ENCODE assay signal across 16 cellular contexts in genomic region chr5:52692039-52692438, GRCh38.
DNase-seq lines count a peak whose midpoint lies in the region; TF ChIP-seq lines count a peak whose summit lies in the region.
"Had no signal": no experiment of that assay in that cellular context is flagged by ENCODE, and none has a peak within 500 bp of the region (broad histone marks: within the 10 kb centered on the region; RNA-seq: fewer than 3 reads in every experiment).

No MANE protein-coding gene starts in this region.

- peak overlapping the region; percentile 82 for H3K27ac ChIP-seq in parathyroid adenoma
- H3K27ac ChIP-seq: body of pancreas, foreskin keratinocyte, suprapubic skin had no signal

- H3K4me3 ChIP-seq in fibroblast of mammary gland (ENCODE audit: control insufficient read depth, low read depth, low read length): no peak overlapping the region
- no peak overlapping the region for H3K4me3 ChIP-seq in parathyroid adenoma (ENCODE audit: low read depth, low read length)
- H3K4me3 ChIP-seq: body of pancreas, suprapubic skin had no signal

- peaks cover 2% of the 10 kb centered on the region for H3K79me2 ChIP-seq in parathyroid adenoma

- DNase-seq in ELR (ENCODE audit: low read depth): peak; percentile 69
- DNase-seq in RKO (ENCODE audit: low spot score): peak; percentile 5
- DNase-seq in fibroblast of mammary gland (ENCODE audit: low read depth): peak; percentile 46
- DNase-seq in GM20000 (ENCODE audit: low spot score): no peak
- no peak for DNase-seq in NCI-H1694 treated with DMSO at 0.1 percent for 48 hours (lab: John Stamatoyannopoulos, UW)
- no peak for DNase-seq in NCI-H1417 (lab: John Stamatoyannopoulos, UW)
- DNase-seq in posterior vena cava (ENCODE audit: low spot score): no peak
- DNase-seq: activated CD4-positive, CD25-positive, alpha-beta regulatory T cell; activated gamma-delta T cell; body of pancreas; DMS153; NCI-H82; right cardiac atrium had no signal

- H3K36me3 ChIP-seq in parathyroid adenoma (ENCODE audit: control insufficient read depth, insufficient read depth, low read length): no peaks in the 10 kb centered on the region
- H3K36me3 ChIP-seq: suprapubic skin had no signal

- H3K27me3 ChIP-seq in parathyroid adenoma (ENCODE audit: control insufficient read depth, insufficient read depth, low read length): no peaks in the 10 kb centered on the region
- H3K27me3 ChIP-seq: body of pancreas, suprapubic skin had no signal

- H3K9ac ChIP-seq in parathyroid adenoma: no peak overlapping the region

- no peak overlapping the region for H3K4me2 ChIP-seq in parathyroid adenoma (ENCODE audit: low read length)

- peaks cover 47% of the 10 kb centered on the region for H3K4me1 ChIP-seq in parathyroid adenoma
- H3K4me1 ChIP-seq: body of pancreas, foreskin keratinocyte, suprapubic skin had no signal

- intact Hi-C loops in posterior vena cava (cut with DNase I): loop anchor here in 1 of 2 donors (5.0 to 10.0 kb wide), 2 partner anchors 95 to 233 kb away; partner anchors contain the start of genes ITGA1 and PELO

- no peaks in the 10 kb centered on the region for H3K9me3 ChIP-seq in parathyroid adenoma (ENCODE audit: control insufficient read depth, low read length)
- H3K9me3 ChIP-seq: body of pancreas, suprapubic skin had no signal

- TF ChIP-seq CTCF in fibroblast of mammary gland (conservative IDR thresholded peaks at IDR 0.05; ENCODE audit: control insufficient read depth, insufficient read depth, low read depth, low read length) (no peak), parathyroid adenoma (IDR thresholded peaks at IDR 0.05) (no peak), GM20000 (IDR thresholded peaks at IDR 0.05; ENCODE audit: extremely low read depth, missing control alignments) (no peak)

- no peak overlapping the region for H2AFZ ChIP-seq in parathyroid adenoma

Comparison
In these comparisons a context has a peak if more than half of its experiments do, and no peak if none do; other contexts are left out.
1. DNase-seq: peak in ELR (single experiment), RKO (single experiment) and fibroblast of mammary gland (single experiment); none in GM20000 (single experiment), NCI-H1694 treated with DMSO at 0.1 percent for 48 hours (single experiment), NCI-H1417 (0 of 3) and posterior vena cava (single experiment).